19 cellular contexts compared by ENCODE assay signal in genomic region chr7:103843689-103844480, GRCh38.
"Had no signal": no experiment of that assay in that cellular context is flagged by ENCODE, and none has a peak within 500 bp of the region (broad histone marks: within the 10 kb centered on the region; RNA-seq: fewer than 3 reads in every experiment).

No MANE protein-coding gene starts in this region.

- H3K36me3 Mint-ChIP-seq: activated naive CD8-positive, alpha-beta T cell treated with anti-CD3 and anti-CD28 coated beads, Interleukin-2, amount 10 ng/mL, durations not matched to agents 7 days and 5 days had no signal

- ATAC-seq: activated CD4-positive, CD25-positive, alpha-beta regulatory T cell treated with anti-CD3 and anti-CD28 coated beads, Interleukin-2, amount 50 U/mL, for 24 hours; activated CD8-positive, alpha-beta T cell treated with anti-CD3 and anti-CD28 coated beads, Interleukin-2, amount 10 ng/mL, durations not matched to agents 7 days and 5 days had no signal

- H3K27ac Mint-ChIP-seq: activated CD8-positive, alpha-beta T cell treated with anti-CD3 and anti-CD28 coated beads, Interleukin-2, amount 10 ng/mL, durations not matched to agents 7 days and 5 days; activated naive CD8-positive, alpha-beta T cell treated with anti-CD3 and anti-CD28 coated beads, Interleukin-2, amount 10 ng/mL, durations not matched to agents 7 days and 5 days had no signal

- H3K4me3 Mint-ChIP-seq: activated CD8-positive, alpha-beta T cell treated with anti-CD3 and anti-CD28 coated beads, Interleukin-2, amount 10 ng/mL, durations not matched to agents 7 days and 5 days; activated naive CD8-positive, alpha-beta T cell treated with anti-CD3 and anti-CD28 coated beads, Interleukin-2, amount 10 ng/mL, durations not matched to agents 7 days and 5 days had no signal

- H3K4me1 Mint-ChIP-seq: activated naive CD8-positive, alpha-beta T cell treated with anti-CD3 and anti-CD28 coated beads, Interleukin-2, amount 10 ng/mL, durations not matched to agents 7 days and 5 days had no signal

- DNase-seq: activated CD4-positive, alpha-beta T cell treated with anti-CD3 and anti-CD28 coated beads for 4 hours; activated CD4-positive, alpha-beta T cell treated with anti-CD3 and anti-CD28 coated beads, Interleukin-2, amount 50 U/mL, for 4 hours; activated CD8-positive, alpha-beta memory T cell treated with anti-CD3 and anti-CD28 coated beads, Interleukin-2, amount 50 U/mL, for 48 hours; activated CD8-positive, alpha-beta T cell treated with anti-CD3 and anti-CD28 coated beads, Interleukin-2, amount 10 ng/mL, durations not matched to agents 7 days and 5 days; activated naive CD4-positive, alpha-beta T cell treated with anti-CD3 and anti-CD28 coated beads, Interleukin-2, amount 50 U/mL, for 16 hours; activated naive CD8-positive, alpha-beta T cell treated with anti-CD3 and anti-CD28 coated beads, Interleukin-2, amount 10 ng/mL, durations not matched to agents 7 days and 5 days; activated T-cell treated with anti-CD3 and anti-CD28 coated beads, Interleukin-2, amount 50 U/mL, for 1 hour; adrenal gland; aorta; caudate nucleus; Karpas-422; NCI-H1105 treated with DMSO at 0.1 percent for 48 hours; NCI-H1694; NCI-H2029; NCI-H510A treated with DMSO at 0.1 percent for 48 hours; PC-9; SIG-M5; T-helper 1 cell had no signal

- H3K9me3 Mint-ChIP-seq: activated naive CD8-positive, alpha-beta T cell treated with anti-CD3 and anti-CD28 coated beads, Interleukin-2, amount 10 ng/mL, durations not matched to agents 7 days and 5 days had no signal
